8 cellular contexts compared by ENCODE assay signal in the genomic region with DNA sequence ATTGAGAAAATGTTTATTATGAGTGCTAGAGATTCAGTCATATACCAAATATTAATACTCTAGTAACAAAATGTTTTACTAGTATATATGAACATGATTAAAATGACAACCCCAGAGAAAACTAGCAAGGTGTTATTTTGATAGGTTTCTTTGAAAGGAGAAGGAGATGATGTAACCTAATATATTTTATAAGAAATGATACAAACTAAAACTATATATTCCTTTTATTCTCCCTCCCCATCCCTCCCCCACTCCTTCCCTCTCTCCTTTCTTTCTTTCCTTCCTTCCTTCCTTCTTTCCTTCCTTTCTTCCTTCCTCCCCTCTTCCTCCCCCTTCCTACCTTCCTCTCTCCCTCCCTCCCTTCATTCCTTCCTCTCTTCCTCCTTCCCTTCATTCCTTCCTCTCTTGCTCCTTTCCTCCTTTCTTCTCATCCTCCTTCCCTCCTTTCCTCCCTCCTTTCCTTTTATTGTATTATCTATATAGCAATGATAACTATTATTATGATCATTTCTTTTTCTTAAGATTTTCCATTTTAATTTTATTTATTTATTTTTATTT.
"Had no signal": no experiment of that assay in that cellular context is flagged by ENCODE, and none has a peak within 500 bp of the region (broad histone marks: within the 10 kb centered on the region; RNA-seq: fewer than 3 reads in every experiment).

No MANE protein-coding gene starts in this region.

- FAIRE-seq: HTR-8/SVneo had no signal

- H3K9ac ChIP-seq: KMS-11 had no signal

- H3K4me2 ChIP-seq: KMS-11 had no signal

- H3K27ac Mint-ChIP-seq: IgD-negative memory B cell had no signal

- H3K4me3 Mint-ChIP-seq: IgD-negative memory B cell had no signal

- DNase-seq: IMR-90, Karpas-422, KBM-7, KG1 had no signal

- H3K27me3 Mint-ChIP-seq: IgD-negative memory B cell had no signal

- H3K27ac ChIP-seq: HL-60, KMS-11 had no signal
